9 cellular contexts compared by ENCODE assay signal in genomic region chr2:74415762-74416395, GRCh38. TPM values are rescaled to one million over a fixed set of nuclear protein-coding genes. Genes with fewer than 3 reads are reported as not detected.
DNase-seq lines count a peak whose midpoint lies in the region; ATAC-seq, FAIRE-seq and TF ChIP-seq lines count a peak whose summit lies in the region.
"Had no signal": no experiment of that assay in that cellular context is flagged by ENCODE, and none has a peak within 500 bp of the region (broad histone marks: within the 10 kb centered on the region; RNA-seq: fewer than 3 reads in every experiment).

No MANE protein-coding gene starts in this region.

- ATAC-seq in HG02642 (IDR thresholded peaks at IDR 0.05; ENCODE audit: poor library complexity, unreplicated experiment) (peak; percentile 6), GM18502 (IDR thresholded peaks at IDR 0.05; ENCODE audit: poor library complexity, unreplicated experiment) (no peak), HG02938 (IDR thresholded peaks at IDR 0.05; ENCODE audit: unreplicated experiment) (no peak)
- peak in 1 of 2 donors; percentile 11 for ATAC-seq in natural killer cell treated with Interleukin-12 subunit alpha and Interleukin-12 subunit beta and Interleukin-15 and Interleukin-18, amount 100 ng/mL, for 72 hours
- ATAC-seq: Panc1 had no signal

- H3K4me1 Mint-ChIP-seq in CD14-positive monocyte: peaks cover 48% of the 10 kb centered on the region
- H3K4me1 Mint-ChIP-seq in natural killer cell treated with Interleukin-12 subunit alpha and Interleukin-12 subunit beta and Interleukin-15 and Interleukin-18, amount 100 ng/mL, for 72 hours (ENCODE audit: low read depth in 2 of 2): peaks cover 18 to 22% of the 10 kb centered on the region in 2 donors

- 57 to 73% (median 62%) methylated on average over 31 to 35 of the region's 35 CpGs for WGBS in small intestine, 3 donors

- intact Hi-C loops in CD14-positive monocyte (cut with micrococcal nuclease): no loop called here

- no peaks in the 10 kb centered on the region for H3K36me3 Mint-ChIP-seq in CD14-positive monocyte
- no peaks in the 10 kb centered on the region for H3K36me3 Mint-ChIP-seq in natural killer cell treated with Interleukin-12 subunit alpha and Interleukin-12 subunit beta and Interleukin-15 and Interleukin-18, amount 100 ng/mL, for 72 hours

- H3K4me3 ChIP-seq in endocrine pancreas (ENCODE audit: control insufficient read depth, insufficient read depth, low read length) (no peak overlapping the region), small intestine (ENCODE audit: low read depth in 1 of 2, low read length in 2 of 2) (peak overlapping the region in 1 of 2 donors; percentile 50)

- H3K27ac ChIP-seq in small intestine (ENCODE audit: low read depth in 1 of 2, low read length in 1 of 2): peak overlapping the region in 1 of 2 donors; percentile 68

- TF ChIP-seq CTCF in CD14-positive monocyte (IDR thresholded peaks at IDR 0.05): no peak

- H3K36me3 ChIP-seq in endocrine pancreas (ENCODE audit: control insufficient read depth, insufficient read depth, low read length) (no peaks in the 10 kb centered on the region), small intestine (ENCODE audit: control insufficient read depth in 2 of 2, insufficient read depth in 2 of 2, low read length in 2 of 2) (no peaks in the 10 kb centered on the region)

- H3K9me3 ChIP-seq in endocrine pancreas (ENCODE audit: control insufficient read depth, low read length) (no peaks in the 10 kb centered on the region), small intestine (ENCODE audit: control insufficient read depth, low read depth) (no peaks in the 10 kb centered on the region)

- H3K27me3 ChIP-seq in endocrine pancreas (ENCODE audit: control insufficient read depth, insufficient read depth, low read length) (no peaks in the 10 kb centered on the region), small intestine (ENCODE audit: control insufficient read depth in 2 of 2, insufficient read depth in 2 of 2, low read length in 2 of 2) (peaks cover 0 to 5% of the 10 kb centered on the region in 2 donors)

- H3K4me3 Mint-ChIP-seq in CD14-positive monocyte: peak overlapping the region; percentile 85 to 92
- H3K4me3 Mint-ChIP-seq in natural killer cell treated with Interleukin-12 subunit alpha and Interleukin-12 subunit beta and Interleukin-15 and Interleukin-18, amount 100 ng/mL, for 72 hours: peak overlapping the region; percentile 67

- peaks cover 0 to 4% (median 0%) of the 10 kb centered on the region in 7 donors for H3K9me3 Mint-ChIP-seq in CD14-positive monocyte
- no peaks in the 10 kb centered on the region for H3K9me3 Mint-ChIP-seq in natural killer cell treated with Interleukin-12 subunit alpha and Interleukin-12 subunit beta and Interleukin-15 and Interleukin-18, amount 100 ng/mL, for 72 hours

- peak overlapping the region; percentile 57 for H3K9ac ChIP-seq in endocrine pancreas (ENCODE audit: control insufficient read depth, insufficient read depth, low read length)

- H3K4me1 ChIP-seq in endocrine pancreas (ENCODE audit: control insufficient read depth, insufficient read depth, low read length) (no peaks in the 10 kb centered on the region), small intestine (ENCODE audit: control insufficient read depth in 2 of 2, insufficient read depth in 1 of 2, low read depth in 1 of 2, low read length in 1 of 2) (no peaks in the 10 kb centered on the region)

- peak overlapping the region in 1 of 7 donors; percentile 63 for H3K27ac Mint-ChIP-seq in CD14-positive monocyte
- H3K27ac Mint-ChIP-seq in natural killer cell treated with Interleukin-12 subunit alpha and Interleukin-12 subunit beta and Interleukin-15 and Interleukin-18, amount 100 ng/mL, for 72 hours: peak overlapping the region; percentile 21 to 56

- DNase-seq in CD14-positive monocyte (ENCODE audit: low spot score) (no peak), A172 (ENCODE audit: low spot score) (no peak), small intestine (no peak)
- DNase-seq in natural killer cell treated with Interleukin-12 subunit alpha and Interleukin-12 subunit beta and Interleukin-15 and Interleukin-18, amount 100 ng/mL, for 72 hours (ENCODE audit: low spot score): no peak

- FAIRE-seq in small intestine (lab: Jason Lieb, UNC): no peak

- peaks cover 13 to 25% (median 20%) of the 10 kb centered on the region in 3 donors for H3K27me3 Mint-ChIP-seq in CD14-positive monocyte (ENCODE audit: low read depth in 3 of 3)
- no peaks in the 10 kb centered on the region for H3K27me3 Mint-ChIP-seq in natural killer cell treated with Interleukin-12 subunit alpha and Interleukin-12 subunit beta and Interleukin-15 and Interleukin-18, amount 100 ng/mL, for 72 hours

RNA-seq across cellular contexts. Expression of gene C2orf81, which starts 5.5 kb away (rescaled TPM):
- polyA plus RNA-seq in CD14-positive monocyte (1 to 10 TPM; 1.2 to 1.7 TPM), small intestine (1 to 10 TPM in 1 of 3 donors, under 1 TPM in 2; 0.22 to 1.4 (median 0.81) TPM)
- total RNA-seq in natural killer cell treated with Interleukin-12 subunit alpha and Interleukin-12 subunit beta and Interleukin-15 and Interleukin-18, amount 100 ng/mL, for 72 hours: 1 to 10 TPM; 1.7 to 2.2 TPM
- total RNA-seq in A172 (2014; rRNA removed; shearing (Covaris generic)): 2.3 and 3.5 TPM in 2 replicates

RNA-seq across cellular contexts. Expression of gene WDR54, which starts 5.7 kb away (rescaled TPM):
- polyA plus RNA-seq in CD14-positive monocyte (10 to 100 TPM in 1 of 2 donors, 1 to 10 TPM in 1; 7.9 to 11.7 TPM), small intestine (1 to 10 TPM; 1.6 to 8.9 (median 3.5) TPM)
- 10 to 100 TPM; 41.8 to 44.9 TPM for total RNA-seq in natural killer cell treated with Interleukin-12 subunit alpha and Interleukin-12 subunit beta and Interleukin-15 and Interleukin-18, amount 100 ng/mL, for 72 hours
- total RNA-seq in A172 (2014; rRNA removed; shearing (Covaris generic)): 72.9 and 84.5 TPM in 2 replicates

RNA-seq across cellular contexts. Expression of gene RTKN, which starts 25.9 kb away (rescaled TPM):
- polyA plus RNA-seq in CD14-positive monocyte: not detected
- 10 to 100 TPM in 1 of 2 donors, 1 to 10 TPM in 1; 4.6 to 11.6 TPM for total RNA-seq in natural killer cell treated with Interleukin-12 subunit alpha and Interleukin-12 subunit beta and Interleukin-15 and Interleukin-18, amount 100 ng/mL, for 72 hours
- 23.1 and 33.3 TPM in 2 replicates for total RNA-seq in A172 (2014; rRNA removed; shearing (Covaris generic))
- 10 to 100 TPM; 51.1 to 78.7 (median 60.7) TPM for polyA plus RNA-seq in small intestine

RNA-seq across cellular contexts. Expression of gene DCTN1, which starts 35.8 kb away (rescaled TPM):
- 10 to 100 TPM; 27.7 to 45.5 TPM for polyA plus RNA-seq in CD14-positive monocyte
- total RNA-seq in natural killer cell treated with Interleukin-12 subunit alpha and Interleukin-12 subunit beta and Interleukin-15 and Interleukin-18, amount 100 ng/mL, for 72 hours: 100 to 1,000 TPM in 1 of 2 donors, 10 to 100 TPM in 1; 97.8 to 106 TPM
- 105 and 123 TPM in 2 replicates for total RNA-seq in A172 (2014; rRNA removed; shearing (Covaris generic))
- polyA plus RNA-seq in small intestine: 10 to 100 TPM; 72.7 to 92.8 (median 80.2) TPM

RNA-seq across cellular contexts. Expression of gene INO80B, which starts 39.0 kb away (rescaled TPM):
- polyA plus RNA-seq in CD14-positive monocyte: 1 to 10 TPM; 4.8 TPM
- total RNA-seq in natural killer cell treated with Interleukin-12 subunit alpha and Interleukin-12 subunit beta and Interleukin-15 and Interleukin-18, amount 100 ng/mL, for 72 hours: 10 to 100 TPM; 42.3 to 45.6 TPM
- 5.9 and 7.9 TPM in 2 replicates for total RNA-seq in A172 (2014; rRNA removed; shearing (Covaris generic))
- polyA plus RNA-seq in small intestine: 10 to 100 TPM; 28.7 to 43.8 (median 38.6) TPM
